ENCODE assay signal across 10 cellular contexts in the genomic region with DNA sequence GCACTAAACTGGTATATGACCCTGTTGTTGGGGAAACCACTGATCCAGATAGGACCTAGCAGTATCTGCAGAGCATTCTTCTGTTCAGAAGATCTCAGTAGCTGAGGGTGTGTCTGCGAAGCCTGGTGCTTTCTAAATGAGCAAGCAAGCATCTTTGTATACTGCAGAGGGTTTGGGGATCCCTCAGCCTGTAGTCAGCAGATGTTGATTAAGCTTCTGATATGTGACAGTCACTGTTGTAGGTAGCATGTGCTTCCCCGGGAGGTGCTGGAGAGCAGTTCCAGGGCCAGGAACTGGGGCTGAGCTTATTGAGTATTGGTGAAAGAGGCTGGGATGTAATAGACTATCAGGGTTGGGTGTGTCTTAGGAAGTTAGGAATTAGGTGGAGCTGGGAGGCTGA. TPM values are rescaled to one million over a fixed set of nuclear protein-coding genes. Genes with fewer than 3 reads are reported as not detected.
A peak's percentile ranks its signal among the peaks of the same experiment; 100 is the strongest.
DNase-seq lines count a peak whose midpoint lies in the region; ATAC-seq, FAIRE-seq and TF ChIP-seq lines count a peak whose summit lies in the region.
"Had no signal": no experiment of that assay in that cellular context is flagged by ENCODE, and none has a peak within 500 bp of the region (broad histone marks: within the 10 kb centered on the region; RNA-seq: fewer than 3 reads in every experiment).

No MANE protein-coding gene starts in this region.

- H3K4me3 ChIP-seq in A549 (peak overlapping the region; percentile 94), iPS-18a (ENCODE audit: low read length) (peak overlapping the region; percentile 98)

- peak overlapping the region; percentile 99 for H3K4me3 Mint-ChIP-seq in activated CD4-positive, alpha-beta memory T cell treated with anti-CD3 and anti-CD28 coated beads for 36 hours

- peaks cover 11% of the 10 kb centered on the region for H3K36me3 ChIP-seq in iPS-18a (ENCODE audit: control insufficient read depth, low read depth, low read length)

- no peak for TF ChIP-seq POLR2A in A549 (IDR thresholded peaks at IDR 0.05; ENCODE audit: low read length)

- peaks cover 44% of the 10 kb centered on the region for H3K4me1 Mint-ChIP-seq in activated CD4-positive, alpha-beta memory T cell treated with anti-CD3 and anti-CD28 coated beads for 36 hours (ENCODE audit: low read depth)

- H3K9ac ChIP-seq in iPS-18a (ENCODE audit: low read length) = peak overlapping the region; percentile 98

- DNase-seq in A549 (ENCODE audit: low read depth in 1 of 2, low spot score in 1 of 2) = no peak
- no peak for DNase-seq in GM19239 (ENCODE audit: insufficient read length, low spot score)
- DNase-seq in activated CD4-positive, alpha-beta memory T cell treated with anti-CD3 and anti-CD28 coated beads for 36 hours = peak; percentile 60
- DNase-seq in NCI-H146 treated with DMSO at 0.1 percent for 48 hours (lab: John Stamatoyannopoulos, UW; ENCODE audit: unreplicated experiment) = no peak
- DNase-seq in C1 segment of cervical spinal cord (lab: John Stamatoyannopoulos, UW) = no peak
- no peak for DNase-seq in Ammon's horn (ENCODE audit: low spot score)
- DNase-seq: foreskin melanocyte, testis had no signal

- H3K4me2 ChIP-seq in A549 = peak overlapping the region; percentile 98

- H3K9me3 ChIP-seq in A549 (no peaks in the 10 kb centered on the region), iPS-18a (ENCODE audit: control insufficient read depth, low read depth, low read length) (no peaks in the 10 kb centered on the region)
- H3K9me3 ChIP-seq: testis had no signal

- 0 out of 6 replicates have a peak overlapping the region, but pooled peaks of 1 of the 2 experiments have one; percentile 3 for H3K27ac ChIP-seq in A549
- H3K27ac ChIP-seq in iPS-18a (ENCODE audit: low read length) = no peak overlapping the region

- peaks cover 12% of the 10 kb centered on the region for H3K36me3 Mint-ChIP-seq in activated CD4-positive, alpha-beta memory T cell treated with anti-CD3 and anti-CD28 coated beads for 36 hours

- CTCF ChIA-PET in A549 (lab: Yijun Ruan, JAX) = interaction anchor here (0.6 to 12.4 kb wide), 7 partner anchors 16 to 140 kb away, joined by 3 to 134 read pairs (median 7); partner anchors contain the start of genes BCL2L12 and IRF3
- CTCF ChIA-PET in activated CD4-positive, alpha-beta memory T cell treated with anti-CD3 and anti-CD28 coated beads for 36 hours (lab: Charles Lee) = interaction anchor here (0.8 to 3.2 kb wide), 6 partner anchors 20 to 170 kb away, joined by 3 to 26 read pairs (median 4); partner anchors contain the start of gene FUZ

- TF ChIP-seq CTCF in A549 (IDR thresholded peaks at IDR 0.05) = no peak

- POLR2A ChIA-PET in A549 (lab: Yijun Ruan, JAX) = interaction anchor here (1.2 to 3.9 kb wide), 3 partner anchors 21 to 63 kb away, joined by 4 to 30 read pairs (median 19); partner anchors contain the start of genes BCL2L12, IRF3, NOSIP and PRRG2
- POLR2A ChIA-PET in activated CD4-positive, alpha-beta memory T cell treated with anti-CD3 and anti-CD28 coated beads for 36 hours (lab: Charles Lee) = interaction anchor here (0.7 to 3.0 kb wide), 6 partner anchors 12 to 34 kb away, joined by 3 to 20 read pairs (median 5); no protein-coding TSS in a partner anchor

- ATAC-seq in A549 (no peak), HG03442 (IDR thresholded peaks at IDR 0.05; ENCODE audit: unreplicated experiment) (no peak)

- H3K27me3 Mint-ChIP-seq in activated CD4-positive, alpha-beta memory T cell treated with anti-CD3 and anti-CD28 coated beads for 36 hours = no peaks in the 10 kb centered on the region

- WGBS in A549 (ENCODE audit: missing lambda C conversion rate) = 77% methylated on average over 2 of the region's 2 CpGs

- peaks cover 28% of the 10 kb centered on the region for H3K4me1 ChIP-seq in A549
- peaks cover 33% of the 10 kb centered on the region for H3K4me1 ChIP-seq in iPS-18a (ENCODE audit: control insufficient read depth, low read depth, low read length)

- no peak for TF ChIP-seq EP300 in A549 (IDR thresholded peaks at IDR 0.05)

- peak overlapping the region; percentile 68 for H3K27ac Mint-ChIP-seq in activated CD4-positive, alpha-beta memory T cell treated with anti-CD3 and anti-CD28 coated beads for 36 hours

- intact Hi-C loops in activated CD4-positive, alpha-beta memory T cell treated with anti-CD3 and anti-CD28 coated beads for 36 hours (cut with micrococcal nuclease) = loop anchor here (2.0 kb wide), 1 partner anchor 191 kb away; the partner anchor contains the start of gene ALDH16A1

- no peak for FAIRE-seq in A549 (lab: Jason Lieb, UNC)
- peak; percentile 75 for FAIRE-seq in GM19239 (lab: Jason Lieb, UNC)

- H3K9me3 Mint-ChIP-seq in activated CD4-positive, alpha-beta memory T cell treated with anti-CD3 and anti-CD28 coated beads for 36 hours = no peaks in the 10 kb centered on the region

- H3K27me3 ChIP-seq in iPS-18a (ENCODE audit: control insufficient read depth, insufficient read depth, low read length) = peaks cover 10% of the 10 kb centered on the region
- H3K27me3 ChIP-seq: testis had no signal

- no peak for TF ChIP-seq RAD21 in A549 (conservative IDR thresholded peaks at IDR 0.05 in 1 of 2, IDR thresholded peaks at IDR 0.05 in 1 of 2)

TF ChIP-seq in A549, 52 proteins besides CTCF, POLR2A, EP300 and RAD21:
- no peak for TF ChIP-seq MYC (IDR thresholded peaks at IDR 0.05; ENCODE audit: borderline replicate concordance, low read length)
- TF ChIP-seq E2F6 (IDR thresholded peaks at IDR 0.05; ENCODE audit: borderline replicate concordance, low read depth) = no peak
- no peak for TF ChIP-seq HOXA7 (CRISPR knock-in tag; IDR thresholded peaks at IDR 0.05)
TF ChIP-seq in A549: peak in this region for 0.

RNA-seq across cellular contexts. Expression of gene SCAF1, which starts 1.5 kb away (rescaled TPM):
- polyA plus RNA-seq in A549 (2011; rRNA removed) = 4.0 and 6.1 TPM in 2 replicates
- 19.9 and 23.2 TPM in 2 replicates for polyA plus RNA-seq in A549 (2012; cell fraction: cytosol; rRNA removed)
- 46.7 and 82.1 TPM in 2 replicates for polyA plus RNA-seq in A549 (2012; cell fraction: nucleus; rRNA removed)
- 41.0 to 47.9 TPM (median 47.2 TPM) in 3 replicates for polyA plus RNA-seq in A549 (2017; fragmentation: RNase III; extraction: RNeasy Plus Mini Kit Qiagen cat#74134 plus additional on column Dnase treatment)
- polyA minus RNA-seq in A549 (2011; rRNA and poly(A)+ RNA removed) = 2.1 and 5.1 TPM in 2 replicates
- total RNA-seq in activated CD4-positive, alpha-beta memory T cell treated with anti-CD3 and anti-CD28 coated beads for 36 hours = 10 to 100 TPM; 57.4 to 58.6 TPM

RNA-seq across cellular contexts. Expression of gene RRAS, which starts 3.5 kb away (rescaled TPM):
- polyA plus RNA-seq in A549 (2011; rRNA removed) (45.9 and 47.6 TPM in 2 replicates), A549 (2017; fragmentation: RNase III; extraction: RNeasy Plus Mini Kit Qiagen cat#74134 plus additional on column Dnase treatment) (49.2 to 55.4 TPM (median 50.2 TPM) in 3 replicates)
- 217 and 248 TPM in 2 replicates for polyA plus RNA-seq in A549 (2012; cell fraction: cytosol; rRNA removed)
- 168 and 175 TPM in 2 replicates for polyA plus RNA-seq in A549 (2012; cell fraction: nucleus; rRNA removed)
- 33.7 and 42.6 TPM in 2 replicates for polyA minus RNA-seq in A549 (2011; rRNA and poly(A)+ RNA removed)
- 10 to 100 TPM; 12.2 to 14.4 TPM for total RNA-seq in activated CD4-positive, alpha-beta memory T cell treated with anti-CD3 and anti-CD28 coated beads for 36 hours

RNA-seq across cellular contexts. Expression of gene IRF3, which starts 22.2 kb away (rescaled TPM):
- 54.0 and 68.6 TPM in 2 replicates for polyA plus RNA-seq in A549 (2011; rRNA removed)
- polyA plus RNA-seq in A549 (2012; cell fraction: cytosol; rRNA removed) = 167 and 169 TPM in 2 replicates
- 340 and 393 TPM in 2 replicates for polyA plus RNA-seq in A549 (2012; cell fraction: nucleus; rRNA removed)
- 88.5 to 114 TPM (median 103 TPM) in 3 replicates for polyA plus RNA-seq in A549 (2017; fragmentation: RNase III; extraction: RNeasy Plus Mini Kit Qiagen cat#74134 plus additional on column Dnase treatment)
- polyA minus RNA-seq in A549 (2011; rRNA and poly(A)+ RNA removed) = 54.0 and 55.5 TPM in 2 replicates
- 100 to 1,000 TPM; 143 to 156 TPM for total RNA-seq in activated CD4-positive, alpha-beta memory T cell treated with anti-CD3 and anti-CD28 coated beads for 36 hours

RNA-seq across cellular contexts. Expression of gene BCL2L12, which starts 22.3 kb away (rescaled TPM):
- polyA plus RNA-seq in A549 (2011; rRNA removed) (26.6 and 29.2 TPM in 2 replicates), A549 (2017; fragmentation: RNase III; extraction: RNeasy Plus Mini Kit Qiagen cat#74134 plus additional on column Dnase treatment) (47.8 to 53.0 TPM (median 48.6 TPM) in 3 replicates)
- 108 and 134 TPM in 2 replicates for polyA plus RNA-seq in A549 (2012; cell fraction: cytosol; rRNA removed)
- polyA plus RNA-seq in A549 (2012; cell fraction: nucleus; rRNA removed) = 106 and 112 TPM in 2 replicates
- 10.0 and 18.9 TPM in 2 replicates for polyA minus RNA-seq in A549 (2011; rRNA and poly(A)+ RNA removed)
- total RNA-seq in activated CD4-positive, alpha-beta memory T cell treated with anti-CD3 and anti-CD28 coated beads for 36 hours = 10 to 100 TPM; 87.2 to 89.1 TPM

RNA-seq across cellular contexts. Expression of gene PRMT1, which starts 33.6 kb away (rescaled TPM):
- polyA plus RNA-seq in A549 (2011; rRNA removed) (440 and 504 TPM in 2 replicates), A549 (2017; fragmentation: RNase III; extraction: RNeasy Plus Mini Kit Qiagen cat#74134 plus additional on column Dnase treatment) (488 to 516 TPM (median 500 TPM) in 3 replicates)
- polyA plus RNA-seq in A549 (2012; cell fraction: cytosol; rRNA removed) = 1,179 and 1,259 TPM in 2 replicates
- 1,370 and 1,606 TPM in 2 replicates for polyA plus RNA-seq in A549 (2012; cell fraction: nucleus; rRNA removed)
- polyA minus RNA-seq in A549 (2011; rRNA and poly(A)+ RNA removed) = 965 and 1,007 TPM in 2 replicates
- 100 to 1,000 TPM; 315 to 325 TPM for total RNA-seq in activated CD4-positive, alpha-beta memory T cell treated with anti-CD3 and anti-CD28 coated beads for 36 hours
